In the genomic region with DNA sequence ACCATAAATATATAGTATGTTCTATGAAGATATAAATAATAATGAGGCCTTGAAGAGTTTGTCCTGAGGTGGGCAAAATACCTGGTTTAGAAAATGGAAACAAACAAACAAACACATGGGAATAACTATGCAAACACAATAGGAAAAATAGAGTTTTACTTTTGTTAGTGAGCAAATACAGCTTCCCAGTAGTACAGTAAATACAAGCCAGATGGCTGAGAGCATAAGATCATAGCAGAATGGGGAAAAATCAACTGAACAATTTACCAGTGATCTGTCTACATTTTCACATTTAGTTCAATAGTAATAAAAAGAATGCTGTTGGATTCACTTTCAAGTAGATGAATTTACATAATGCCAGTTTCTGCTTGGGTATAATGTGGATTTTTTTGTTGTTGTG, we compare ENCODE assay signal across 23 cellular contexts. TPM values are rescaled to one million over a fixed set of nuclear protein-coding genes. Genes with fewer than 3 reads are reported as not detected.
DNase-seq lines count a peak whose midpoint lies in the region; FAIRE-seq lines count a peak whose summit lies in the region.
"Had no signal": no experiment of that assay in that cellular context is flagged by ENCODE, and none has a peak within 500 bp of the region (broad histone marks: within the 10 kb centered on the region; RNA-seq: fewer than 3 reads in every experiment).

No MANE protein-coding gene starts in this region.

- peaks cover 27% of the 10 kb centered on the region for H3K36me3 Mint-ChIP-seq in activated naive CD4-positive, alpha-beta T cell treated with anti-CD3 and anti-CD28 coated beads for 36 hours (ENCODE audit: low read depth)

- no peak overlapping the region for H3K27ac ChIP-seq in small intestine (ENCODE audit: low read depth in 1 of 2, low read length in 1 of 2)
- H3K27ac ChIP-seq: ascending aorta, SJCRH30 had no signal

- peaks cover 84% of the 10 kb centered on the region for H3K4me1 Mint-ChIP-seq in activated naive CD4-positive, alpha-beta T cell treated with anti-CD3 and anti-CD28 coated beads for 36 hours (ENCODE audit: low read depth)

- H3K27me3 Mint-ChIP-seq in activated naive CD4-positive, alpha-beta T cell treated with anti-CD3 and anti-CD28 coated beads for 36 hours (ENCODE audit: low read depth): no peaks in the 10 kb centered on the region
- H3K27me3 Mint-ChIP-seq: activated CD4-positive, alpha-beta T cell treated with anti-CD3 and anti-CD28 coated beads, Interleukin-2, amount 10 ng/mL, durations not matched to agents 24 days and 14 days; progenitor cell of endocrine pancreas had no signal

- intact Hi-C loops in activated naive CD4-positive, alpha-beta T cell treated with anti-CD3 and anti-CD28 coated beads for 36 hours (cut with micrococcal nuclease): no loop called here

- no peak overlapping the region for H3K4me3 Mint-ChIP-seq in activated naive CD4-positive, alpha-beta T cell treated with anti-CD3 and anti-CD28 coated beads for 36 hours
- H3K4me3 Mint-ChIP-seq: activated CD4-positive, alpha-beta T cell treated with anti-CD3 and anti-CD28 coated beads, Interleukin-2, amount 10 ng/mL, durations not matched to agents 24 days and 14 days; T-helper 2 cell treated with Interferon-gamma antibody and Interleukin-4, amounts not matched to agents 5 μg/mL and 100 μg/mL, for 36 hours had no signal

- H3K4me1 ChIP-seq in small intestine (ENCODE audit: control insufficient read depth in 2 of 2, insufficient read depth in 1 of 2, low read depth in 1 of 2, low read length in 1 of 2): peaks cover 0 to 3% of the 10 kb centered on the region in 2 donors

- peaks cover 28% of the 10 kb centered on the region for H3K9me3 Mint-ChIP-seq in activated naive CD4-positive, alpha-beta T cell treated with anti-CD3 and anti-CD28 coated beads for 36 hours

- no peaks in the 10 kb centered on the region for H3K9me3 ChIP-seq in small intestine (ENCODE audit: control insufficient read depth, low read depth)
- H3K9me3 ChIP-seq: ascending aorta had no signal

- no peaks in the 10 kb centered on the region for H3K36me3 ChIP-seq in small intestine (ENCODE audit: control insufficient read depth in 2 of 2, insufficient read depth in 2 of 2, low read length in 2 of 2)
- H3K36me3 ChIP-seq: ascending aorta, SJCRH30 had no signal

- peak overlapping the region; percentile 79 for H3K27ac Mint-ChIP-seq in activated naive CD4-positive, alpha-beta T cell treated with anti-CD3 and anti-CD28 coated beads for 36 hours
- H3K27ac Mint-ChIP-seq: activated CD4-positive, alpha-beta T cell treated with anti-CD3 and anti-CD28 coated beads, Interleukin-2, amount 10 ng/mL, durations not matched to agents 24 days and 14 days; progenitor cell of endocrine pancreas; T-helper 2 cell treated with Interferon-gamma antibody and Interleukin-4, amounts not matched to agents 5 μg/mL and 100 μg/mL, for 36 hours had no signal

- H3K27me3 ChIP-seq in small intestine (ENCODE audit: control insufficient read depth in 2 of 2, insufficient read depth in 2 of 2, low read length in 2 of 2): no peaks in the 10 kb centered on the region
- H3K27me3 ChIP-seq: ascending aorta, SJCRH30 had no signal

- CTCF ChIA-PET in activated naive CD4-positive, alpha-beta T cell treated with anti-CD3 and anti-CD28 coated beads for 36 hours (lab: Charles Lee): interaction anchor here (1.3 kb wide), 1 partner anchor 9 kb away, joined by 5 read pairs; no protein-coding TSS in a partner anchor

- no peak overlapping the region for H3K4me3 ChIP-seq in small intestine (ENCODE audit: low read depth in 1 of 2, low read length in 2 of 2)
- H3K4me3 ChIP-seq: ascending aorta, GM12878, SJCRH30 had no signal

- peak; percentile 49 for FAIRE-seq in small intestine (lab: Jason Lieb, UNC)
- FAIRE-seq: GM12878, H54, keratinocyte, RCC 7860 had no signal

- DNase-seq in activated naive CD4-positive, alpha-beta T cell treated with anti-CD3 and anti-CD28 coated beads for 36 hours: no peak
- DNase-seq in activated naive CD4-positive, alpha-beta T cell (lab: John Stamatoyannopoulos, UW): no peak
- DNase-seq in NCI-H69 (lab: John Stamatoyannopoulos, UW) (peak; percentile 12), fibroblast of peridontal ligament (ENCODE audit: extremely low read depth) (peak; percentile 33), small intestine (no peak), NCI-H2029 treated with DMSO at 0.1 percent for 48 hours (lab: John Stamatoyannopoulos, UW) (no peak), SW 1271 (lab: John Stamatoyannopoulos, UW) (no peak)
- DNase-seq: activated CD4-positive, alpha-beta T cell treated with anti-CD3 and anti-CD28 coated beads, Interleukin-2, amount 10 ng/mL, durations not matched to agents 24 days and 14 days; activated CD8-positive, alpha-beta memory T cell treated with anti-CD3 and anti-CD28 coated beads, Interleukin-2, amount 50 U/mL, for 4 hours; Caco-2; central memory CD4-positive, alpha-beta T cell; KG1; NCI-H1417 treated with DMSO at 0.1 percent for 48 hours; NCI-H524; SJCRH30; stimulated activated naive CD4-positive, alpha-beta T cell treated with Interleukin-2 at 50 U/mL for 16 hours had no signal

RNA-seq across cellular contexts. Expression of a gene that starts 45.1 kb away (rescaled TPM):
- 10 to 100 TPM; 85.2 to 85.8 TPM for total RNA-seq in activated naive CD4-positive, alpha-beta T cell treated with anti-CD3 and anti-CD28 coated beads for 36 hours
- polyA plus RNA-seq in small intestine: 100 to 1,000 TPM in 1 of 3 donors, 10 to 100 TPM in 2; 63.7 to 123 (median 74.8) TPM

Comparison
In these comparisons a context has a peak if more than half of its experiments do, and no peak if none do; other contexts are left out.
1. DNase-seq: peak in NCI-H69 (single experiment) and fibroblast of peridontal ligament (single experiment); none in activated naive CD4-positive, alpha-beta T cell treated with anti-CD3 and anti-CD28 coated beads for 36 hours (single experiment), activated naive CD4-positive, alpha-beta T cell (0 of 4), small intestine (single experiment), NCI-H2029 treated with DMSO at 0.1 percent for 48 hours (single experiment) and SW 1271 (0 of 2).